In the genomic region with DNA sequence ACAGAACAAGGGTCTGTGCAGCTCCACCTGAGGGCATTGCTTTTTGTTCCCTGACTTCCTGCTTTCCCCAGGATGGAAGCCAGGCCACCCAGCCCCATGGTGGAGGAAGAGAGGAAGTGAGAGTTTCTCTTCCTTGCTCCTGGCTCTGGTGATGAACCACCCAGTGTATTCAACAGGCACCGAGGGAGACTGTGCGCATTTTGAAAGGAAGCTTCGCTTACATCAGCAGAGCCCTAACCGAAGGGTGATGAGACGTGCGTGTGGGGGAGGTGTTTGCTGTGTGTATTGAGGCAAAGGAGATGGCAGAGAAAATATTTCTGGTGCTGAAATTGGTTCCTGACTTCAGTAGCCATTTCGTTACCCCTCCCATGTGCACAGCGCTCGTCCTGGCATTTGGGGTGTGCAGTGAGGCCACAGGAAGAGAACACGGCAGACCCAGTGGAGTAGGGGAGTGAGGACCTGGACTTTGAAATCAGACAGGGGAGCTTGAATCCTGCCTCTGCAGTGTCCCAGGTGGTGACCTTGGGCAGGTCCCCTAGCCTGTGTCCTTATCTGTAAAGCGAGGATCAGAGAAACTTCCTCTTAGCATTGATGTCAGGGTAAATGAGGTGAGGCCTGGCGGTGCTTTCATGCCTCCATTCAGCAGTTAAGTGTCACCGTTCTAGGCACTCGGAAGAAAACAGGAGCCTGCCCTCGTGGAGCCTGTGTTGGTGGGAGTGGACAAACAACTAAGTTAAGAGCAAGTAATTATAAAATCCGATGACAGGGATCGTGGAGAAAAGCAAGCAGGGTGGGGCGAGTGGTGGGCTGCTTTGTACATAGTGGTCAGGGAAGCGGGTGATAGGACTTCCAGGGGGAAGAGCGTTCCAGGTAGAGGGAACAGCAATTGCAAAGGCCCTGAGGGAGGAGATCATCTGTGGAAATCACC, we compare ENCODE assay signal across 1 cellular context.
A peak's percentile ranks its signal among the peaks of the same experiment; 100 is the strongest.
TF ChIP-seq lines count a peak whose summit lies in the region.

No MANE protein-coding gene starts in this region.

TF ChIP-seq in K562, 482 proteins besides CTCF, POLR2A, EP300 and RAD21 (continued from another document and continues in another):
- TF ChIP-seq, protein P1, sequence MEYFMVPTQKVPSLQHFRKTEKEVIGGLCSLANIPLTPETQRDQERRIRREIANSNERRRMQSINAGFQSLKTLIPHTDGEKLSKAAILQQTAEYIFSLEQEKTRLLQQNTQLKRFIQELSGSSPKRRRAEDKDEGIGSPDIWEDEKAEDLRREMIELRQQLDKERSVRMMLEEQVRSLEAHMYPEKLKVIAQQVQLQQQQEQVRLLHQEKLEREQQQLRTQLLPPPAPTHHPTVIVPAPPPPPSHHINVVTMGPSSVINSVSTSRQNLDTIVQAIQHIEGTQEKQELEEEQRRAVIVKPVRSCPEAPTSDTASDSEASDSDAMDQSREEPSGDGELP (CRISPR knock-in tag; IDR thresholded peaks at IDR 0.05; ENCODE audit: borderline replicate concordance): no peak; the same call in 1 of the 2 replicates
- TF ChIP-seq CCNT2 (IDR thresholded peaks at IDR 0.05; ENCODE audit: borderline replicate concordance, extremely low read depth, insufficient read length, low read depth, low read length) (no peak), NR2C1 (IDR thresholded peaks at IDR 0.05) (peak; percentile 68), NR2C1 (tag; IDR thresholded peaks at IDR 0.05) (peak; percentile 85), TBP (optimal IDR thresholded peaks at IDR 0.05; ENCODE audit: low read depth, low read length) (peak; percentile 32), MYC (IDR thresholded peaks at IDR 0.05; ENCODE audit: low read depth, low read length) (peak; percentile 72), MYC (CRISPR knock-in tag; IDR thresholded peaks at IDR 0.05; ENCODE audit: borderline replicate concordance, low read depth) (no peak), MED1 (CRISPR knock-in tag; IDR thresholded peaks at IDR 0.05; ENCODE audit: borderline replicate concordance) (no peak), BRD9 (IDR thresholded peaks at IDR 0.05; ENCODE audit: low read depth, partially characterized antibody) (peak; percentile 44), C11orf30 (IDR thresholded peaks at IDR 0.05; ENCODE audit: low read depth) (0 out of 2 replicates have a peak, but pooled peaks have one; percentile 10), ZNF354B (CRISPR knock-in tag; IDR thresholded peaks at IDR 0.05) (no peak), TAF15 (IDR thresholded peaks at IDR 0.05; ENCODE audit: low read depth, low read length) (no peak), POLR2G (IDR thresholded peaks at IDR 0.05; ENCODE audit: low read depth, low read length) (no peak), ZNF668 (CRISPR knock-in tag; IDR thresholded peaks at IDR 0.05) (no peak), ARHGAP35 (IDR thresholded peaks at IDR 0.05; ENCODE audit: partially characterized antibody) (no peak), ZNF274 (IDR thresholded peaks at IDR 0.05; ENCODE audit: borderline replicate concordance, low read depth, low read length) (no peak), ZNF175 (CRISPR knock-in tag; IDR thresholded peaks at IDR 0.05; ENCODE audit: low read depth) (no peak), ZC3H11A (IDR thresholded peaks at IDR 0.05; ENCODE audit: low read depth, low read length) (no peak), CEBPB (tag; IDR thresholded peaks at IDR 0.05) (no peak), NFE2L1 (tag; IDR thresholded peaks at IDR 0.05; ENCODE audit: borderline replicate concordance, low read depth) (no peak), PRMT5 (CRISPR knock-in tag; IDR thresholded peaks at IDR 0.05) (no peak), ZBED1 (IDR thresholded peaks at IDR 0.05) (no peak), RBFOX2 (IDR thresholded peaks at IDR 0.05; ENCODE audit: low read depth, low read length) (0 out of 2 replicates have a peak, but pooled peaks have one; percentile 42), RBM15 (IDR thresholded peaks at IDR 0.05; ENCODE audit: insufficient read depth, low read length) (no peak), ZNF79 (CRISPR knock-in tag; IDR thresholded peaks at IDR 0.05; ENCODE audit: low read depth) (no peak), BDP1 (IDR thresholded peaks at IDR 0.05; ENCODE audit: insufficient read depth, insufficient read length) (no peak), NR1H2 (CRISPR knock-in tag; IDR thresholded peaks at IDR 0.05) (no peak)
- TF ChIP-seq, protein P2, sequence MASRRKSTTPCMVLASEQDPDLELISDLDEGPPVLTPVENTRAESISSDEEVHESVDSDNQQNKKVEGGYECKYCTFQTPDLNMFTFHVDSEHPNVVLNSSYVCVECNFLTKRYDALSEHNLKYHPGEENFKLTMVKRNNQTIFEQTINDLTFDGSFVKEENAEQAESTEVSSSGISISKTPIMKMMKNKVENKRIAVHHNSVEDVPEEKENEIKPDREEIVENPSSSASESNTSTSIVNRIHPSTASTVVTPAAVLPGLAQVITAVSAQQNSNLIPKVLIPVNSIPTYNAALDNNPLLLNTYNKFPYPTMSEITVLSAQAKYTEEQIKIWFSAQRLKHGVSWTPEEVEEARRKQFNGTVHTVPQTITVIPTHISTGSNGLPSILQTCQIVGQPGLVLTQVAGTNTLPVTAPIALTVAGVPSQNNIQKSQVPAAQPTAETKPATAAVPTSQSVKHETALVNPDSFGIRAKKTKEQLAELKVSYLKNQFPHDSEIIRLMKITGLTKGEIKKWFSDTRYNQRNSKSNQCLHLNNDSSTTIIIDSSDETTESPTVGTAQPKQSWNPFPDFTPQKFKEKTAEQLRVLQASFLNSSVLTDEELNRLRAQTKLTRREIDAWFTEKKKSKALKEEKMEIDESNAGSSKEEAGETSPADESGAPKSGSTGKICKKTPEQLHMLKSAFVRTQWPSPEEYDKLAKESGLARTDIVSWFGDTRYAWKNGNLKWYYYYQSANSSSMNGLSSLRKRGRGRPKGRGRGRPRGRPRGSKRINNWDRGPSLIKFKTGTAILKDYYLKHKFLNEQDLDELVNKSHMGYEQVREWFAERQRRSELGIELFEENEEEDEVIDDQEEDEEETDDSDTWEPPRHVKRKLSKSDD (conservative IDR thresholded peaks at IDR 0.05; ENCODE audit: low read length): 0 out of 2 replicates have a peak, but pooled peaks have one; percentile 77
- TF ChIP-seq, protein P3, sequence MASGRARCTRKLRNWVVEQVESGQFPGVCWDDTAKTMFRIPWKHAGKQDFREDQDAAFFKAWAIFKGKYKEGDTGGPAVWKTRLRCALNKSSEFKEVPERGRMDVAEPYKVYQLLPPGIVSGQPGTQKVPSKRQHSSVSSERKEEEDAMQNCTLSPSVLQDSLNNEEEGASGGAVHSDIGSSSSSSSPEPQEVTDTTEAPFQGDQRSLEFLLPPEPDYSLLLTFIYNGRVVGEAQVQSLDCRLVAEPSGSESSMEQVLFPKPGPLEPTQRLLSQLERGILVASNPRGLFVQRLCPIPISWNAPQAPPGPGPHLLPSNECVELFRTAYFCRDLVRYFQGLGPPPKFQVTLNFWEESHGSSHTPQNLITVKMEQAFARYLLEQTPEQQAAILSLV (tag; IDR thresholded peaks at IDR 0.05): no peak
- TF ChIP-seq, protein P4, sequence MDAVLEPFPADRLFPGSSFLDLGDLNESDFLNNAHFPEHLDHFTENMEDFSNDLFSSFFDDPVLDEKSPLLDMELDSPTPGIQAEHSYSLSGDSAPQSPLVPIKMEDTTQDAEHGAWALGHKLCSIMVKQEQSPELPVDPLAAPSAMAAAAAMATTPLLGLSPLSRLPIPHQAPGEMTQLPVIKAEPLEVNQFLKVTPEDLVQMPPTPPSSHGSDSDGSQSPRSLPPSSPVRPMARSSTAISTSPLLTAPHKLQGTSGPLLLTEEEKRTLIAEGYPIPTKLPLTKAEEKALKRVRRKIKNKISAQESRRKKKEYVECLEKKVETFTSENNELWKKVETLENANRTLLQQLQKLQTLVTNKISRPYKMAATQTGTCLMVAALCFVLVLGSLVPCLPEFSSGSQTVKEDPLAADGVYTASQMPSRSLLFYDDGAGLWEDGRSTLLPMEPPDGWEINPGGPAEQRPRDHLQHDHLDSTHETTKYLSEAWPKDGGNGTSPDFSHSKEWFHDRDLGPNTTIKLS (IDR thresholded peaks at IDR 0.05; ENCODE audit: borderline replicate concordance, low read depth): no peak; the same call in 1 of the 2 replicates
- TF ChIP-seq, protein P5, sequence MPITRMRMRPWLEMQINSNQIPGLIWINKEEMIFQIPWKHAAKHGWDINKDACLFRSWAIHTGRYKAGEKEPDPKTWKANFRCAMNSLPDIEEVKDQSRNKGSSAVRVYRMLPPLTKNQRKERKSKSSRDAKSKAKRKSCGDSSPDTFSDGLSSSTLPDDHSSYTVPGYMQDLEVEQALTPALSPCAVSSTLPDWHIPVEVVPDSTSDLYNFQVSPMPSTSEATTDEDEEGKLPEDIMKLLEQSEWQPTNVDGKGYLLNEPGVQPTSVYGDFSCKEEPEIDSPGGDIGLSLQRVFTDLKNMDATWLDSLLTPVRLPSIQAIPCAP (CRISPR knock-in tag; IDR thresholded peaks at IDR 0.05; ENCODE audit: borderline replicate concordance): no peak
- TF ChIP-seq, protein P6, sequence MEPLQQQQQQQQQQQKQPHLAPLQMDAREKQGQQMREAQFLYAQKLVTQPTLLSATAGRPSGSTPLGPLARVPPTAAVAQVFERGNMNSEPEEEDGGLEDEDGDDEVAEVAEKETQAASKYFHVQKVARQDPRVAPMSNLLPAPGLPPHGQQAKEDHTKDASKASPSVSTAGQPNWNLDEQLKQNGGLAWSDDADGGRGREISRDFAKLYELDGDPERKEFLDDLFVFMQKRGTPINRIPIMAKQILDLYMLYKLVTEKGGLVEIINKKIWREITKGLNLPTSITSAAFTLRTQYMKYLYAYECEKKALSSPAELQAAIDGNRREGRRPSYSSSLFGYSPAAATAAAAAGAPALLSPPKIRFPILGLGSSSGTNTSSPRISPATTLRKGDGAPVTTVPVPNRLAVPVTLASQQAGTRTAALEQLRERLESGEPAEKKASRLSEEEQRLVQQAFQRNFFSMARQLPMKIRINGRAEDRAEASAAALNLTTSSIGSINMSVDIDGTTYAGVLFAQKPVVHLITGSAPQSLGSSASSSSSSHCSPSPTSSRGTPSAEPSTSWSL (CRISPR knock-in tag; IDR thresholded peaks at IDR 0.05; ENCODE audit: borderline replicate concordance): no peak
- TF ChIP-seq, protein P7, sequence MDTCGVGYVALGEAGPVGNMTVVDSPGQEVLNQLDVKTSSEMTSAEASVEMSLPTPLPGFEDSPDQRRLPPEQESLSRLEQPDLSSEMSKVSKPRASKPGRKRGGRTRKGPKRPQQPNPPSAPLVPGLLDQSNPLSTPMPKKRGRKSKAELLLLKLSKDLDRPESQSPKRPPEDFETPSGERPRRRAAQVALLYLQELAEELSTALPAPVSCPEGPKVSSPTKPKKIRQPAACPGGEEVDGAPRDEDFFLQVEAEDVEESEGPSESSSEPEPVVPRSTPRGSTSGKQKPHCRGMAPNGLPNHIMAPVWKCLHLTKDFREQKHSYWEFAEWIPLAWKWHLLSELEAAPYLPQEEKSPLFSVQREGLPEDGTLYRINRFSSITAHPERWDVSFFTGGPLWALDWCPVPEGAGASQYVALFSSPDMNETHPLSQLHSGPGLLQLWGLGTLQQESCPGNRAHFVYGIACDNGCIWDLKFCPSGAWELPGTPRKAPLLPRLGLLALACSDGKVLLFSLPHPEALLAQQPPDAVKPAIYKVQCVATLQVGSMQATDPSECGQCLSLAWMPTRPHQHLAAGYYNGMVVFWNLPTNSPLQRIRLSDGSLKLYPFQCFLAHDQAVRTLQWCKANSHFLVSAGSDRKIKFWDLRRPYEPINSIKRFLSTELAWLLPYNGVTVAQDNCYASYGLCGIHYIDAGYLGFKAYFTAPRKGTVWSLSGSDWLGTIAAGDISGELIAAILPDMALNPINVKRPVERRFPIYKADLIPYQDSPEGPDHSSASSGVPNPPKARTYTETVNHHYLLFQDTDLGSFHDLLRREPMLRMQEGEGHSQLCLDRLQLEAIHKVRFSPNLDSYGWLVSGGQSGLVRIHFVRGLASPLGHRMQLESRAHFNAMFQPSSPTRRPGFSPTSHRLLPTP (IDR thresholded peaks at IDR 0.05; ENCODE audit: borderline replicate concordance, extremely low read depth, insufficient read length): no peak
- TF ChIP-seq, protein P8, sequence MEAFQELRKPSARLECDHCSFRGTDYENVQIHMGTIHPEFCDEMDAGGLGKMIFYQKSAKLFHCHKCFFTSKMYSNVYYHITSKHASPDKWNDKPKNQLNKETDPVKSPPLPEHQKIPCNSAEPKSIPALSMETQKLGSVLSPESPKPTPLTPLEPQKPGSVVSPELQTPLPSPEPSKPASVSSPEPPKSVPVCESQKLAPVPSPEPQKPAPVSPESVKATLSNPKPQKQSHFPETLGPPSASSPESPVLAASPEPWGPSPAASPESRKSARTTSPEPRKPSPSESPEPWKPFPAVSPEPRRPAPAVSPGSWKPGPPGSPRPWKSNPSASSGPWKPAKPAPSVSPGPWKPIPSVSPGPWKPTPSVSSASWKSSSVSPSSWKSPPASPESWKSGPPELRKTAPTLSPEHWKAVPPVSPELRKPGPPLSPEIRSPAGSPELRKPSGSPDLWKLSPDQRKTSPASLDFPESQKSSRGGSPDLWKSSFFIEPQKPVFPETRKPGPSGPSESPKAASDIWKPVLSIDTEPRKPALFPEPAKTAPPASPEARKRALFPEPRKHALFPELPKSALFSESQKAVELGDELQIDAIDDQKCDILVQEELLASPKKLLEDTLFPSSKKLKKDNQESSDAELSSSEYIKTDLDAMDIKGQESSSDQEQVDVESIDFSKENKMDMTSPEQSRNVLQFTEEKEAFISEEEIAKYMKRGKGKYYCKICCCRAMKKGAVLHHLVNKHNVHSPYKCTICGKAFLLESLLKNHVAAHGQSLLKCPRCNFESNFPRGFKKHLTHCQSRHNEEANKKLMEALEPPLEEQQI (IDR thresholded peaks at IDR 0.05): no peak
- TF ChIP-seq, protein P9, sequence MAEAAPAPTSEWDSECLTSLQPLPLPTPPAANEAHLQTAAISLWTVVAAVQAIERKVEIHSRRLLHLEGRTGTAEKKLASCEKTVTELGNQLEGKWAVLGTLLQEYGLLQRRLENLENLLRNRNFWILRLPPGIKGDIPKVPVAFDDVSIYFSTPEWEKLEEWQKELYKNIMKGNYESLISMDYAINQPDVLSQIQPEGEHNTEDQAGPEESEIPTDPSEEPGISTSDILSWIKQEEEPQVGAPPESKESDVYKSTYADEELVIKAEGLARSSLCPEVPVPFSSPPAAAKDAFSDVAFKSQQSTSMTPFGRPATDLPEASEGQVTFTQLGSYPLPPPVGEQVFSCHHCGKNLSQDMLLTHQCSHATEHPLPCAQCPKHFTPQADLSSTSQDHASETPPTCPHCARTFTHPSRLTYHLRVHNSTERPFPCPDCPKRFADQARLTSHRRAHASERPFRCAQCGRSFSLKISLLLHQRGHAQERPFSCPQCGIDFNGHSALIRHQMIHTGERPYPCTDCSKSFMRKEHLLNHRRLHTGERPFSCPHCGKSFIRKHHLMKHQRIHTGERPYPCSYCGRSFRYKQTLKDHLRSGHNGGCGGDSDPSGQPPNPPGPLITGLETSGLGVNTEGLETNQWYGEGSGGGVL (CRISPR knock-in tag; IDR thresholded peaks at IDR 0.05): no peak
- TF ChIP-seq, protein P10, sequence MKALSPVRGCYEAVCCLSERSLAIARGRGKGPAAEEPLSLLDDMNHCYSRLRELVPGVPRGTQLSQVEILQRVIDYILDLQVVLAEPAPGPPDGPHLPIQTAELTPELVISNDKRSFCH (CRISPR knock-in tag; IDR thresholded peaks at IDR 0.05): no peak
- TF ChIP-seq, protein P10 (tag; IDR thresholded peaks at IDR 0.05): peak; percentile 47
